ENCODE assay signal across 28 cellular contexts in the genomic region with DNA sequence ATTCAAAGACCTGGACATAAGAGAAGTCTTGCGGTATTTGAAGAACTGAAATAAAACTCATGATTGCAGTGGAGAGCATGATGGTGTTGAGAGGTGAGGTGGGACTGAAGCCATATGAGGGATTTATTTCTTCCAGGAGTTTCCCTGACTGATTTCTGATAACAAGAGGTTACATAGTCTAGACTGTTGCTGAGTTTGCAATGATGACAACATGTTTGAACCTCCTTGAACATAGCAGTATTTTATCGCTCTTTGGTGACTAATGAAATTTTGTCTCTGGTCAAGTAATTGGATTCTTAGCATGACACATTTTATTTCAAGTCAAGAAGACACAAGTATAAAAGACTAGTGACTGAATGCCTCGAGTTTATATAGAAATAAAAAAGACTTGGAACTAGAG.
"Had no signal": no experiment of that assay in that cellular context is flagged by ENCODE, and none has a peak within 500 bp of the region (broad histone marks: within the 10 kb centered on the region; RNA-seq: fewer than 3 reads in every experiment).

No MANE protein-coding gene starts in this region.

- DNase-seq: cortex of kidney; effector CD8-positive, alpha-beta T cell; effector memory CD8-positive, alpha-beta T cell; endodermal cell; erythroblast; esophagus squamous epithelium; foreskin fibroblast; foreskin melanocyte; gastrocnemius medialis; glutamatergic neuron; head of caudate nucleus; heart right ventricle; hippocampal formation; left cardiac atrium; left lung; left ventricle myocardium superior; lower lobe of right lung; mesenchymal stem cell; mucosa of descending colon; naive B cell; naive thymus-derived CD8-positive, alpha-beta T cell had no signal

- H3K4me1 ChIP-seq: esophagus squamous epithelium, gastrocnemius medialis, left lung, lower lobe of right lung had no signal

- H3K4me3 ChIP-seq: esophagus squamous epithelium, gastrocnemius medialis, heart right ventricle, left lung, lower lobe of right lung, mucosa of descending colon had no signal

- H3K4me1 Mint-ChIP-seq: naive thymus-derived CD8-positive, alpha-beta T cell had no signal

- H3K9me3 ChIP-seq: esophagus squamous epithelium, gastrocnemius medialis, heart right ventricle, left lung, lower lobe of right lung, mucosa of descending colon had no signal

- FAIRE-seq: endometrium, islet of Langerhans, keratinocyte had no signal

- H3K9me3 Mint-ChIP-seq: dendritic cell treated with granulocyte-macrophage colony-stimulating factor and Interleukin-4, amounts not matched to agents 40 ng/mL and 50 ng/mL, for 4 days; effector memory CD8-positive, alpha-beta T cell; endodermal cell; naive B cell had no signal

- H3K4me3 Mint-ChIP-seq: dendritic cell treated with granulocyte-macrophage colony-stimulating factor and Interleukin-4, amounts not matched to agents 40 ng/mL and 50 ng/mL, for 4 days; effector memory CD8-positive, alpha-beta T cell; endodermal cell; mesothelial cell of epicardium; naive B cell; naive thymus-derived CD8-positive, alpha-beta T cell had no signal

- H3K27me3 Mint-ChIP-seq: dendritic cell treated with granulocyte-macrophage colony-stimulating factor and Interleukin-4, amounts not matched to agents 40 ng/mL and 50 ng/mL, for 4 days had no signal

- H3K36me3 ChIP-seq: esophagus squamous epithelium, gastrocnemius medialis, heart right ventricle, left lung, lower lobe of right lung had no signal

- H3K27me3 ChIP-seq: esophagus squamous epithelium, gastrocnemius medialis, heart right ventricle, left lung had no signal

- H3K36me3 Mint-ChIP-seq: mesothelial cell of epicardium; naive B cell; naive thymus-derived CD8-positive, alpha-beta T cell had no signal

- H3K27ac ChIP-seq: epithelial cell of prostate, esophagus squamous epithelium, gastrocnemius medialis, heart right ventricle, left lung, lower lobe of right lung had no signal

- ATAC-seq: effector memory CD8-positive, alpha-beta T cell; esophagus mucosa; gastrocnemius medialis; heart right ventricle; left cardiac atrium; left lung; left ventricle myocardium superior; lower lobe of right lung; mucosa of descending colon; naive thymus-derived CD8-positive, alpha-beta T cell had no signal

- H3K27ac Mint-ChIP-seq: dendritic cell treated with granulocyte-macrophage colony-stimulating factor and Interleukin-4, amounts not matched to agents 40 ng/mL and 50 ng/mL, for 4 days; effector memory CD8-positive, alpha-beta T cell; endodermal cell; naive B cell; naive thymus-derived CD8-positive, alpha-beta T cell had no signal
